In the genomic region with DNA sequence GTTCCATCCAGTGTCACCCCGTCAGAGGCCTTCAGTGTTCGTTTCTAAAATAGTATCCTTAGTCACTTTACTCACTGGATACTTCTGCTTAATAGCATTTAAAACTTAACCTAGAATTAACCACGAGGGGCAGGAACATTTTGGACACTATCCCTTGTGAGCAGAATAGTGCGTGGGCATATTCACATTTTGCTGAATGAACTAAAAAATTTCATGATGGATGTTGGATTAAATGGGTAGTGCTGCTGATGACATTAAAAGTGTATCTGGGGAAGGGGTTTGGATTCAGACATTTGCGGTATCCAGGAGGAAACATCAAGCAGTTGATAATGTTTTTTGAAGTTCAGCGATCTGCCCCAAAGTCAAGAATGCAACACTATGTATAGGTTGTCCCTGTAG, we compare ENCODE assay signal across 1 cellular context.
TF ChIP-seq lines count a peak whose summit lies in the region.

No MANE protein-coding gene starts in this region.

TF ChIP-seq in endothelial cell of umbilical vein, 7 proteins besides CTCF, POLR2A, EP300 and RAD21 (continued from another document):
- TF ChIP-seq FOS (IDR thresholded peaks at IDR 0.05; ENCODE audit: borderline replicate concordance, insufficient read depth, low read length) (no peak), POLR2AphosphoS5 (IDR thresholded peaks at IDR 0.05; ENCODE audit: insufficient read depth, low read depth, low read length) (no peak), JUN (IDR thresholded peaks at IDR 0.05; ENCODE audit: borderline replicate concordance, insufficient read depth, insufficient read length, low read depth) (no peak), GATA2 (IDR thresholded peaks at IDR 0.05; ENCODE audit: insufficient read depth, insufficient read length, low read depth, low read length) (no peak), MYC (IDR thresholded peaks at IDR 0.05; ENCODE audit: low read depth, low read length) (no peak)
- TF ChIP-seq, protein P1, sequence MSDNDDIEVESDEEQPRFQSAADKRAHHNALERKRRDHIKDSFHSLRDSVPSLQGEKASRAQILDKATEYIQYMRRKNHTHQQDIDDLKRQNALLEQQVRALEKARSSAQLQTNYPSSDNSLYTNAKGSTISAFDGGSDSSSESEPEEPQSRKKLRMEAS (IDR thresholded peaks at IDR 0.05; ENCODE audit: insufficient read depth, insufficient read length), result no peak
